Comparison of ENCODE assay signal across 27 cellular contexts in genomic region chr11:64604458-64605247, GRCh38. TPM values are rescaled to one million over a fixed set of nuclear protein-coding genes. Genes with fewer than 3 reads are reported as not detected.
DNase-seq lines count a peak whose midpoint lies in the region; ATAC-seq, FAIRE-seq and TF ChIP-seq lines count a peak whose summit lies in the region.
"Had no signal": no experiment of that assay in that cellular context is flagged by ENCODE, and none has a peak within 500 bp of the region (broad histone marks: within the 10 kb centered on the region; RNA-seq: fewer than 3 reads in every experiment).

No MANE protein-coding gene starts in this region.

- H3K4me1 ChIP-seq in kidney (ENCODE audit: control insufficient read depth in 1 of 2, insufficient read depth in 1 of 2, low read depth in 1 of 2, low read length in 2 of 2) (no peaks in the 10 kb centered on the region), osteoblast (ENCODE audit: insufficient read depth, low read length) (peaks cover 14% of the 10 kb centered on the region)
- H3K4me1 ChIP-seq: BE2C had no signal

- peaks cover 4% of the 10 kb centered on the region for H3K27me3 Mint-ChIP-seq in brain

- peak overlapping the region in 4 of 5 experiments; percentile 23 to 94 (median 48) for H3K27ac Mint-ChIP-seq in brain
- H3K27ac Mint-ChIP-seq: CD4-positive, CD25-positive, alpha-beta regulatory T cell; IgD-negative memory B cell had no signal

- peaks cover 4% of the 10 kb centered on the region for H4K20me1 ChIP-seq in osteoblast (ENCODE audit: insufficient read depth, low read length)

- H3K27me3 ChIP-seq in osteoblast (ENCODE audit: insufficient read depth, low read length), result no peaks in the 10 kb centered on the region
- H3K27me3 ChIP-seq: BE2C had no signal

- no peak overlapping the region for H3K4me3 Mint-ChIP-seq in brain
- H3K4me3 Mint-ChIP-seq: CD4-positive, CD25-positive, alpha-beta regulatory T cell; IgD-negative memory B cell had no signal

- no peak for TF ChIP-seq CTCF in brain (conservative IDR thresholded peaks at IDR 0.05)
- no peak for TF ChIP-seq CTCF in kidney (IDR thresholded peaks at IDR 0.05; ENCODE audit: borderline replicate concordance, extremely low read depth, insufficient read depth)
- no peak for TF ChIP-seq CTCF in osteoblast (IDR thresholded peaks at IDR 0.05; ENCODE audit: extremely low read depth, low read depth, low read length)

- H3K9ac ChIP-seq in kidney (ENCODE audit: low read length in 2 of 2), result no peak overlapping the region

- no peaks in the 10 kb centered on the region for H3K79me2 ChIP-seq in osteoblast (ENCODE audit: insufficient read depth, low read length)

- intact Hi-C loops in Right ventricle myocardium inferior (cut with DNase I) (no loop called here), cardiac septum (cut with DNase I) (no loop called here), kidney (cut with DNase I) (no loop called here)

- no peak overlapping the region for H3K27ac ChIP-seq in kidney (ENCODE audit: low read depth in 2 of 2, low read length in 2 of 2)
- H3K27ac ChIP-seq in osteoblast (ENCODE audit: low read depth, low read length), result no peak overlapping the region
- H3K27ac ChIP-seq: HL-60, RWPE1 had no signal

- no peak overlapping the region for H2AFZ ChIP-seq in osteoblast (ENCODE audit: low read length)

- FAIRE-seq in kidney (lab: Jason Lieb, UNC), result no peak
- FAIRE-seq: GM18507 had no signal

- H3K4me2 ChIP-seq in osteoblast (ENCODE audit: insufficient read depth, low read length), result no peak overlapping the region

- H3K4me3 ChIP-seq in kidney (ENCODE audit: low read length in 2 of 2) (no peak overlapping the region), osteoblast (ENCODE audit: insufficient read depth, low read length) (no peak overlapping the region)

- H3K9me3 ChIP-seq in kidney (ENCODE audit: control insufficient read depth in 1 of 2, low read length in 2 of 2) (no peaks in the 10 kb centered on the region), osteoblast (ENCODE audit: low read depth, low read length) (no peaks in the 10 kb centered on the region)
- H3K9me3 ChIP-seq: BE2C had no signal

- DNase-seq in Right ventricle myocardium inferior (ENCODE audit: missing footprints) (peak; percentile 30), cardiac septum (ENCODE audit: low spot score) (no peak), kidney (peak; percentile 29), osteoblast (ENCODE audit: insufficient read length, low spot score, missing footprints) (peak; percentile 87), NCI-H526 (lab: John Stamatoyannopoulos, UW) (no peak)
- DNase-seq in stimulated activated naive CD4-positive, alpha-beta T cell treated with Interleukin-2 at 50 U/mL for 16 hours (lab: John Stamatoyannopoulos, UW), result no peak
- DNase-seq: 8988T; ACHN; BE2C; CD4-positive, CD25-positive, alpha-beta regulatory T cell; DMS153; DND-41; GOT3; HCEC 1CT; NCI-H1048; NCI-H1417 treated with DMSO at 0.1 percent for 48 hours; NCI-H1694 treated with DMSO at 0.1 percent for 48 hours; NCI-H2081; NCI-H774; SHP77 treated with DMSO at 0.1 percent for 48 hours had no signal

- H3K4me1 Mint-ChIP-seq in brain, result peaks cover 23% of the 10 kb centered on the region
- H3K4me1 Mint-ChIP-seq: CD4-positive, CD25-positive, alpha-beta regulatory T cell; IgD-negative memory B cell had no signal

- H3K9me3 Mint-ChIP-seq in brain, result peaks cover 0 to 3% (median 0%) of the 10 kb centered on the region in 5 experiments
- H3K9me3 Mint-ChIP-seq: CD4-positive, CD25-positive, alpha-beta regulatory T cell; IgD-negative memory B cell had no signal

- ATAC-seq in Right ventricle myocardium inferior (no peak), GM18909 (IDR thresholded peaks at IDR 0.05; ENCODE audit: poor library complexity, unreplicated experiment) (no peak)

- H3K36me3 ChIP-seq in kidney (ENCODE audit: control insufficient read depth in 1 of 2, insufficient read depth in 2 of 2, low read length in 2 of 2) (no peaks in the 10 kb centered on the region), osteoblast (ENCODE audit: insufficient read depth, low read length) (no peaks in the 10 kb centered on the region)
- H3K36me3 ChIP-seq: BE2C had no signal

- H3K36me3 Mint-ChIP-seq in brain, result peaks cover 3% of the 10 kb centered on the region
- H3K36me3 Mint-ChIP-seq: CD4-positive, CD25-positive, alpha-beta regulatory T cell; IgD-negative memory B cell had no signal

RNA-seq across cellular contexts. Expression of gene SLC22A12, which starts 13.6 kb away (rescaled TPM):
- total RNA-seq in Right ventricle myocardium inferior (not detected), cardiac septum (not detected), kidney (5.3 TPM), osteoblast (not detected in 2 replicates)
- polyA plus RNA-seq in brain (ENCODE audit: insufficient read depth, low read depth, low replicate concordance) (not detected), kidney (ENCODE audit: insufficient read depth, low read depth, low replicate concordance) (85.9 TPM)
- total RNA-seq: CD4-positive, CD25-positive, alpha-beta regulatory T cell; NCI-H460 had no signal
- polyA plus RNA-seq: CD4-positive, CD25-positive, alpha-beta regulatory T cell; IgD-negative memory B cell had no signal

RNA-seq across cellular contexts. Expression of gene SLC22A11, which starts 48.9 kb away (rescaled TPM):
- not detected for total RNA-seq in Right ventricle myocardium inferior
- total RNA-seq in cardiac septum, result not detected
- polyA plus RNA-seq in brain (ENCODE audit: insufficient read depth, low read depth, low replicate concordance), result not detected
- 9.4 TPM for total RNA-seq in kidney
- 105 TPM for polyA plus RNA-seq in kidney (ENCODE audit: insufficient read depth, low read depth, low replicate concordance)
- not detected in 2 replicates for total RNA-seq in osteoblast
- total RNA-seq: CD4-positive, CD25-positive, alpha-beta regulatory T cell had no signal
- polyA plus RNA-seq: CD4-positive, CD25-positive, alpha-beta regulatory T cell; IgD-negative memory B cell had no signal

Comparison
In these comparisons a context has a peak if more than half of its experiments do, and no peak if none do; other contexts are left out.
1. DNase-seq: peak in Right ventricle myocardium inferior (single experiment), kidney (single experiment) and osteoblast (single experiment); none in cardiac septum (single experiment), NCI-H526 (0 of 2) and stimulated activated naive CD4-positive, alpha-beta T cell treated with Interleukin-2 at 50 U/mL for 16 hours (single experiment).